ENCODE assay signal across 9 cellular contexts in the genomic region with DNA sequence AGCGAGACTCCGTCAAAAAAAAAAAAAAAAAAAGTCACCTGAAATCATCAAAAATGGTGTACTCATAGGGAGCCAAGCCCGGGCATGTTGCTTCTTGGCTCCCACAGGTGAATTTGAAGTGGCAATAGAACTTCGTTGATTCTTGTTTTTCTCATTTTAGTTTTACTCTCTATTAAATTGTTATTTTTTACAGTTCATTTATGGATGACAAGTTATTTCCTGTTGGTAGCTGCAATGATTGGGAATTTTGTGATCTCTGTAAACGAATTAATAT. TPM values are rescaled to one million over a fixed set of nuclear protein-coding genes. Genes with fewer than 3 reads are reported as not detected.
DNase-seq lines count a peak whose midpoint lies in the region; ATAC-seq and TF ChIP-seq lines count a peak whose summit lies in the region.
"Had no signal": no experiment of that assay in that cellular context is flagged by ENCODE, and none has a peak within 500 bp of the region (broad histone marks: within the 10 kb centered on the region; RNA-seq: fewer than 3 reads in every experiment).

No MANE protein-coding gene starts in this region.

- no peaks in the 10 kb centered on the region for H3K27me3 ChIP-seq in heart right ventricle
- no peaks in the 10 kb centered on the region for H3K27me3 ChIP-seq in left lung
- no peaks in the 10 kb centered on the region for H3K27me3 ChIP-seq in upper lobe of right lung
- H3K27me3 ChIP-seq: thyroid gland had no signal

- H3K27ac Mint-ChIP-seq in activated naive CD8-positive, alpha-beta T cell: peak overlapping the region; percentile 17

- peaks cover 0 to 54% (median 39%) of the 10 kb centered on the region in 9 donors for H3K4me1 ChIP-seq in heart right ventricle
- H3K4me1 ChIP-seq in left lung: peaks cover 4 to 75% of the 10 kb centered on the region in 2 donors
- peaks cover 24% of the 10 kb centered on the region for H3K4me1 ChIP-seq in upper lobe of right lung

- H3K9me3 Mint-ChIP-seq in activated naive CD8-positive, alpha-beta T cell (ENCODE audit: low read depth): no peaks in the 10 kb centered on the region

- no peak for TF ChIP-seq CTCF in heart right ventricle (IDR thresholded peaks at IDR 0.05)
- TF ChIP-seq CTCF in left lung (IDR thresholded peaks at IDR 0.05): no peak
- no peak for TF ChIP-seq CTCF in upper lobe of right lung (IDR thresholded peaks at IDR 0.05)

- no peaks in the 10 kb centered on the region for H3K9me3 ChIP-seq in heart right ventricle
- H3K9me3 ChIP-seq in left lung: no peaks in the 10 kb centered on the region
- H3K9me3 ChIP-seq in upper lobe of right lung: no peaks in the 10 kb centered on the region
- H3K9me3 ChIP-seq: thyroid gland had no signal

- peaks cover 58% of the 10 kb centered on the region for H3K4me1 Mint-ChIP-seq in activated naive CD8-positive, alpha-beta T cell (ENCODE audit: low read depth)

- H3K27ac ChIP-seq in heart right ventricle (peak overlapping the region in 3 of 10 donors; percentile 90 to 92 (median 91)), left lung (peak overlapping the region; percentile 33 to 96), upper lobe of right lung (peak overlapping the region; percentile 97)

- WGBS in heart right ventricle, 2 donors: 74 to 84% methylated on average over 5 of the region's 5 CpGs

- no peak for DNase-seq in heart right ventricle
- no peak for DNase-seq in left cardiac atrium
- no peak for DNase-seq in left lung
- DNase-seq in upper lobe of right lung: no peak
- no peak for DNase-seq in ecto neural progenitor cell (ENCODE audit: low spot score)
- DNase-seq in NCI-H1930 (lab: John Stamatoyannopoulos, UW): no peak

- H3K27me3 Mint-ChIP-seq in activated naive CD8-positive, alpha-beta T cell: no peaks in the 10 kb centered on the region

- peak overlapping the region; percentile 95 for H3K4me3 Mint-ChIP-seq in activated naive CD8-positive, alpha-beta T cell

- no peak for ATAC-seq in heart right ventricle
- no peak for ATAC-seq in left cardiac atrium
- no peak for ATAC-seq in left lung
- no peak for ATAC-seq in upper lobe of right lung
- no peak for ATAC-seq in GM19035 (IDR thresholded peaks at IDR 0.05; ENCODE audit: unreplicated experiment)

- H3K36me3 ChIP-seq in heart right ventricle (peaks cover 0 to 4% (median 0%) of the 10 kb centered on the region in 9 donors), left lung (no peaks in the 10 kb centered on the region), upper lobe of right lung (no peaks in the 10 kb centered on the region)
- H3K36me3 ChIP-seq: thyroid gland had no signal

- H3K36me3 Mint-ChIP-seq in activated naive CD8-positive, alpha-beta T cell: peaks cover 2% of the 10 kb centered on the region

- H3K4me3 ChIP-seq in heart right ventricle (peak overlapping the region in 6 of 10 donors; percentile 68 to 98 (median 92)), left lung (peak overlapping the region in 1 of 2 donors; percentile 84), upper lobe of right lung (peak overlapping the region; percentile 84)

- intact Hi-C loops in heart right ventricle (cut with DNase I): loop anchor here in 8 of 10 donors (5.0 to 10.0 kb wide), 6 partner anchors 76 to 232 kb away; a partner anchor contains a TSS
- intact Hi-C loops in left cardiac atrium (cut with DNase I): loop anchor here in 1 of 2 donors (5.0 kb wide), 1 partner anchor 66 kb away; no protein-coding TSS in a partner anchor
- intact Hi-C loops in left lung (cut with DNase I): no loop called here
- intact Hi-C loops in upper lobe of right lung (cut with DNase I): no loop called here

RNA-seq across cellular contexts. Expression of a gene that starts 1.3 kb away (rescaled TPM):
- total RNA-seq in heart right ventricle: 10 to 100 TPM; 16.3 to 29.3 (median 23.7) TPM
- polyA plus RNA-seq in heart right ventricle: 10 to 100 TPM in 1 of 2 donors, 1 to 10 TPM in 1; 8.6 to 11.5 TPM
- total RNA-seq in left cardiac atrium: 10 to 100 TPM; 20.4 to 31.2 TPM
- 100 to 1,000 TPM in 1 of 2 donors, 10 to 100 TPM in 1; 81.7 to 130 TPM for total RNA-seq in left lung
- total RNA-seq in upper lobe of right lung: 68.9 TPM

RNA-seq across cellular contexts. Expression of a gene that starts 9.4 kb away (rescaled TPM):
- total RNA-seq in heart right ventricle: 10 to 100 TPM; 42.5 to 60.8 (median 52.0) TPM
- 10 to 100 TPM; 29.9 to 30.9 TPM for polyA plus RNA-seq in heart right ventricle
- total RNA-seq in left cardiac atrium: 10 to 100 TPM; 57.8 to 64.7 TPM
- total RNA-seq in left lung: 10 to 100 TPM; 64.1 to 66.2 TPM
- 65.9 TPM for total RNA-seq in upper lobe of right lung

Comparison
In these comparisons a context has a peak if more than half of its experiments do, and no peak if none do; other contexts are left out.
1. intact Hi-C loops: an anchor here in heart right ventricle (5.0 to 10.0 kb wide); none called in left lung and upper lobe of right lung.